In the genomic region with DNA sequence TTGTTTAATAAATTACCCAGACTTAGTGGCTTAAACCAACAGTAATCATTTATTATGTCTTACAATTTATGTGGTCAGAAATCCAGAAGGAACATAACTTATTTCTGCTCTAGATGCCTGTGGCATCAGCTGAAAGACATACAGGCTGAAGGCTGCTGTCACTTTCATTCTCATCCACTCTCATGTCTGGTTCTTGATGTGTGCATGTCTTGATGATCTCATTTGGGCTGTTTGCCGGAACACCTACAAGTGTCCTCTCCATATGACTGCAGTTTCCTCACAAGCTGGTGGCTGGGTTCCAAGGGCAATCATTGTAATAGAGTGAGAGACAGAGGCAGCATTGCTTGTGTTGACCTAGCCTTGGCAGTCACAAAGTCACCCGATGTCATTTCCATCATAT, we compare ENCODE assay signal across 18 cellular contexts.
DNase-seq lines count a peak whose midpoint lies in the region; ATAC-seq and TF ChIP-seq lines count a peak whose summit lies in the region.
"Had no signal": no experiment of that assay in that cellular context is flagged by ENCODE, and none has a peak within 500 bp of the region (broad histone marks: within the 10 kb centered on the region; RNA-seq: fewer than 3 reads in every experiment).

No MANE protein-coding gene starts in this region.

- H3K9ac ChIP-seq in mammary epithelial cell (ENCODE audit: insufficient read depth, low read length): no peak overlapping the region
- H3K9ac ChIP-seq: SK-N-SH had no signal

- intact Hi-C loops in mammary epithelial cell (cut with micrococcal nuclease): no loop called here

- H3K27me3 Mint-ChIP-seq in activated T-cell treated with anti-CD3 and anti-CD28 coated beads, Interleukin-2, amount 50 U/mL, for 24 hours: no peaks in the 10 kb centered on the region

- H2AFZ ChIP-seq in mammary epithelial cell (ENCODE audit: low read depth, low read length) (peak overlapping the region; percentile 5), hepatocyte (no peak overlapping the region)

- H3K4me3 Mint-ChIP-seq in activated T-cell treated with anti-CD3 and anti-CD28 coated beads, Interleukin-2, amount 50 U/mL, for 24 hours: no peak overlapping the region
- H3K4me3 Mint-ChIP-seq: CD8-positive, alpha-beta T cell had no signal

- H3K9me2 ChIP-seq in hepatocyte (replicated peaks; ENCODE audit: insufficient read depth): no peaks in the 10 kb centered on the region
- H3K9me2 ChIP-seq: SK-N-SH had no signal

- H3K27me3 ChIP-seq in mammary epithelial cell (ENCODE audit: insufficient read depth, low read length): no peaks in the 10 kb centered on the region
- H3K27me3 ChIP-seq in hepatocyte: no peaks in the 10 kb centered on the region
- H3K27me3 ChIP-seq: MG63 had no signal

- H3K36me3 ChIP-seq in mammary epithelial cell (ENCODE audit: insufficient read depth, low read length): no peaks in the 10 kb centered on the region
- no peaks in the 10 kb centered on the region for H3K36me3 ChIP-seq in hepatocyte (replicated peaks; ENCODE audit: insufficient read depth, low read depth)
- H3K36me3 ChIP-seq: MG63 had no signal

- BruUV-seq in mammary epithelial cell (replicated peaks; lab: Mats Ljungman, UMichigan): no TSS peak

- H4K20me1 ChIP-seq in mammary epithelial cell (ENCODE audit: insufficient read depth, low read length) (no peaks in the 10 kb centered on the region), hepatocyte (ENCODE audit: insufficient read depth, poor library complexity, severe bottlenecking) (no peaks in the 10 kb centered on the region)

- in situ Hi-C loops in mammary epithelial cell (cut with MboI; ENCODE audit: low sequenced_read_pairs in 2 of 2): no loop called here

- H3K79me2 ChIP-seq in mammary epithelial cell (ENCODE audit: insufficient read depth, low read length) (no peaks in the 10 kb centered on the region), hepatocyte (no peaks in the 10 kb centered on the region)

- no peaks in the 10 kb centered on the region for H3K4me1 Mint-ChIP-seq in activated T-cell treated with anti-CD3 and anti-CD28 coated beads, Interleukin-2, amount 50 U/mL, for 24 hours (ENCODE audit: low read depth)

- TF ChIP-seq CTCF in mammary epithelial cell (conservative IDR thresholded peaks at IDR 0.05 in 1 of 2, IDR thresholded peaks at IDR 0.05 in 1 of 2; ENCODE audit: extremely low read depth in 1 of 2, insufficient read depth in 1 of 2, low read depth in 1 of 2, low read length in 2 of 2): no peak
- no peak for TF ChIP-seq CTCF in hepatocyte (IDR thresholded peaks at IDR 0.05; ENCODE audit: poor library complexity)

- H3K9me3 ChIP-seq in mammary epithelial cell (replicated peaks; ENCODE audit: insufficient read depth, low read length) (no peaks in the 10 kb centered on the region), hepatocyte (ENCODE audit: low read depth) (no peaks in the 10 kb centered on the region)
- H3K9me3 ChIP-seq: SK-N-SH had no signal

- CTCF ChIA-PET in mammary epithelial cell (lab: Charles Lee; ENCODE audit: low non-redundant PET): no interaction called here

- no peak for ATAC-seq in HG03439 (IDR thresholded peaks at IDR 0.05; ENCODE audit: unreplicated experiment)
- ATAC-seq: CD8-positive, alpha-beta T cell; Panc1 had no signal

- H3K4me3 ChIP-seq in mammary epithelial cell (replicated peaks in 1 of 3; ENCODE audit: insufficient read depth in 1 of 3, low read depth in 2 of 3, low read length in 3 of 3) (no peak overlapping the region), hepatocyte (no peak overlapping the region)
- H3K4me3 ChIP-seq: MG63 had no signal

- no peaks in the 10 kb centered on the region for H3K4me1 ChIP-seq in mammary epithelial cell (ENCODE audit: insufficient read depth, low read length)
- peaks cover 4% of the 10 kb centered on the region for H3K4me1 ChIP-seq in hepatocyte (ENCODE audit: insufficient read depth)

- no peaks in the 10 kb centered on the region for H3K36me3 Mint-ChIP-seq in activated T-cell treated with anti-CD3 and anti-CD28 coated beads, Interleukin-2, amount 50 U/mL, for 24 hours (ENCODE audit: low read depth)
- H3K36me3 Mint-ChIP-seq: CD8-positive, alpha-beta T cell had no signal

- no peak overlapping the region for H3K27ac Mint-ChIP-seq in activated T-cell treated with anti-CD3 and anti-CD28 coated beads, Interleukin-2, amount 50 U/mL, for 24 hours
- H3K27ac Mint-ChIP-seq: CD8-positive, alpha-beta T cell had no signal

- dilution Hi-C loops in mammary epithelial cell (cut with HindIII; ENCODE audit: low sequenced_read_pairs): no loop called here

- H3K9me3 Mint-ChIP-seq in activated T-cell treated with anti-CD3 and anti-CD28 coated beads, Interleukin-2, amount 50 U/mL, for 24 hours: no peaks in the 10 kb centered on the region

- H3K27ac ChIP-seq in mammary epithelial cell (ENCODE audit: insufficient read depth, low read depth, low read length) (no peak overlapping the region), hepatocyte (no peak overlapping the region)

- 90% methylated on average over 2 of the region's 2 CpGs for WGBS in mammary epithelial cell (ENCODE audit: low coverage, missing lambda C conversion rate)
- WGBS in hepatocyte (ENCODE audit: low lambda C conversion rate, missing lambda C conversion rate): 64% methylated on average over 2 of the region's 2 CpGs

- DNase-seq in M059J (ENCODE audit: low read depth): peak; percentile 6
- peak; percentile 20 for DNase-seq in mammary epithelial cell
- DNase-seq in hepatocyte (ENCODE audit: low spot score): peak; percentile 7
- DNase-seq in retina: peak; percentile 15
- DNase-seq in DMS153 treated with DMSO at 0.1 percent for 48 hours (lab: John Stamatoyannopoulos, UW; ENCODE audit: unreplicated experiment): no peak
- no peak for DNase-seq in activated T-cell treated with anti-CD3 and anti-CD28 coated beads, Interleukin-2, amount 50 U/mL, for 24 hours
- no peak for DNase-seq in stimulated activated CD4-positive, alpha-beta T cell treated with anti-CD3 and anti-CD28 coated beads, Interleukin-1b, Interleukin-23, amount 100 ng/mL, for 48 hours
- DNase-seq: CD8-positive, alpha-beta T cell; EL; KBM-7; MG63; NCI-H1092 treated with DMSO at 0.1 percent for 48 hours; NCI-H1694 treated with DMSO at 0.1 percent for 48 hours; NCI-H774; Right ventricle myocardium superior; SK-N-SH had no signal

- H3K4me2 ChIP-seq in mammary epithelial cell (ENCODE audit: insufficient read depth, low read depth, low read length): no peak overlapping the region
- H3K4me2 ChIP-seq in hepatocyte: no peak overlapping the region
- H3K4me2 ChIP-seq: SK-N-SH had no signal

Comparison
In these comparisons a context has a peak if more than half of its experiments do, and no peak if none do; other contexts are left out.
1. DNase-seq: peak in M059J (single experiment), mammary epithelial cell (single experiment), hepatocyte (single experiment) and retina (single experiment); none in DMS153 treated with DMSO at 0.1 percent for 48 hours (single experiment), activated T-cell treated with anti-CD3 and anti-CD28 coated beads, Interleukin-2, amount 50 U/mL, for 24 hours (single experiment) and stimulated activated CD4-positive, alpha-beta T cell treated with anti-CD3 and anti-CD28 coated beads, Interleukin-1b, Interleukin-23, amount 100 ng/mL, for 48 hours (single experiment).